In genomic region chr6:140039343-140039742, GRCh38 we compare ENCODE assay signal across 18 cellular contexts.
"Had no signal": no experiment of that assay in that cellular context is flagged by ENCODE, and none has a peak within 500 bp of the region (broad histone marks: within the 10 kb centered on the region; RNA-seq: fewer than 3 reads in every experiment).

No MANE protein-coding gene starts in this region.

- H3K9me3 ChIP-seq: psoas muscle, transverse colon, vagina had no signal

- DNase-seq: activated CD4-positive, alpha-beta T cell treated with anti-CD3 and anti-CD28 coated beads for 1 hour; activated CD8-positive, alpha-beta memory T cell treated with anti-CD3 and anti-CD28 coated beads for 24 hours; activated CD8-positive, alpha-beta memory T cell treated with anti-CD3 and anti-CD28 coated beads, Interleukin-2, amount 50 U/mL, for 48 hours; activated effector memory CD4-positive, alpha-beta T cell treated with Interleukin-2 at 50 U/mL for 16 hours; activated naive CD4-positive, alpha-beta T cell treated with anti-CD3 and anti-CD28 coated beads, Interleukin-2, amount 50 U/mL, for 16 hours; activated T-cell treated with anti-CD3 and anti-CD28 coated beads, Interleukin-2, amount 50 U/mL, for 48 hours; aorta; cortex of kidney; effector CD4-positive, alpha-beta T cell; head of caudate nucleus; left lung; midbrain; psoas muscle; right cardiac atrium; stimulated activated CD4-positive, alpha-beta T cell treated with anti-CD3 and anti-CD28 coated beads, Interleukin-2, amount 100 ng/mL, for 24 hours; transverse colon had no signal

- ATAC-seq: left lung, psoas muscle, right cardiac atrium had no signal

- H3K27me3 ChIP-seq: left lung, transverse colon, vagina had no signal

- H3K36me3 ChIP-seq: left lung, transverse colon, vagina had no signal

- H3K4me3 ChIP-seq: left lung, psoas muscle, transverse colon, vagina had no signal

- H3K27ac ChIP-seq: left lung, psoas muscle, transverse colon, vagina, VCaP had no signal
